25 cellular contexts compared by ENCODE assay signal in the genomic region with DNA sequence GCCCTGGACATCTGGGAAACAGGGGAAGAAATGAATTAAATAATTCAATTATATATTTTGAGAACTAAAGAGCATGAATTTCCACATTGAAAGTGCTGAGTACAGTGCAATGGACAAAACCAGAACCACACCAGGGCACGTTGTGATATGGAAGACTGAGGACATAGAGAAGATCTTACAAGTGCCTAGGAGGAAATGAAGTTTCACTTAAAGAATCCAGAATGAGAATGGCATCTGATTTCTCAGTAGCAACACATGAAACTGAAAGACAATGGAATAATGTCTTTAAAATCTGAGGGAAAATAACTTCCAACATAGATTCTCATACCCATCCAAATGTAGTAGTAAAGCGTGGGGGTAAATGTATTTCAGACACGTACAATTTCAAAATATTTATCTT.
"Had no signal": no experiment of that assay in that cellular context is flagged by ENCODE, and none has a peak within 500 bp of the region (broad histone marks: within the 10 kb centered on the region; RNA-seq: fewer than 3 reads in every experiment).

No MANE protein-coding gene starts in this region.

- ATAC-seq: heart right ventricle; left lung; naive thymus-derived CD4-positive, alpha-beta T cell; natural killer cell treated with Interleukin-12 subunit alpha and Interleukin-12 subunit beta and Interleukin-15 and Interleukin-18, amount 100 ng/mL, for 72 hours; stimulated activated memory B cell treated with anti-CD40 and anti-IgM and Interleukin-4, amounts not matched to agents 10 μg/mL and 1 μg/mL and 100 μg/mL, for 72 hours; stimulated activated naive CD8-positive, alpha-beta T cell treated with anti-CD3 and anti-CD28 coated beads, Interleukin-15, amount 100 ng/mL, for 72 hours had no signal

- H3K27me3 Mint-ChIP-seq: naive thymus-derived CD4-positive, alpha-beta T cell; natural killer cell treated with Interleukin-12 subunit alpha and Interleukin-12 subunit beta and Interleukin-15 and Interleukin-18, amount 100 ng/mL, for 72 hours; stimulated activated naive CD8-positive, alpha-beta T cell treated with anti-CD3 and anti-CD28 coated beads, Interleukin-15, amount 100 ng/mL, for 72 hours; type B pancreatic cell had no signal

- H3K4me1 ChIP-seq: right lobe of liver, tibial nerve had no signal

- H2AFZ ChIP-seq: hepatocyte had no signal

- FAIRE-seq: pancreas had no signal

- H3K4me2 ChIP-seq: hepatocyte, smooth muscle cell had no signal

- H3K4me3 Mint-ChIP-seq: memory B cell; naive thymus-derived CD4-positive, alpha-beta T cell; natural killer cell treated with Interleukin-12 subunit alpha and Interleukin-12 subunit beta and Interleukin-15 and Interleukin-18, amount 100 ng/mL, for 72 hours; stimulated activated memory B cell treated with anti-CD40 and anti-IgM and Interleukin-4, amounts not matched to agents 10 μg/mL and 1 μg/mL and 100 μg/mL, for 72 hours; stimulated activated naive CD8-positive, alpha-beta T cell treated with anti-CD3 and anti-CD28 coated beads, Interleukin-15, amount 100 ng/mL, for 72 hours; type B pancreatic cell had no signal

- H3K9me3 ChIP-seq: left lung, mucosa of descending colon, pancreas, right atrium auricular region, right lobe of liver, vagina had no signal

- H3K27ac Mint-ChIP-seq: memory B cell; natural killer cell treated with Interleukin-12 subunit alpha and Interleukin-12 subunit beta and Interleukin-15 and Interleukin-18, amount 100 ng/mL, for 72 hours; stimulated activated memory B cell treated with anti-CD40 and anti-IgM and Interleukin-4, amounts not matched to agents 10 μg/mL and 1 μg/mL and 100 μg/mL, for 72 hours; stimulated activated naive CD8-positive, alpha-beta T cell treated with anti-CD3 and anti-CD28 coated beads, Interleukin-15, amount 100 ng/mL, for 72 hours; type B pancreatic cell had no signal

- H3K79me2 ChIP-seq: hepatocyte had no signal

- H3K27me3 ChIP-seq: heart right ventricle, hepatocyte, left lung, pancreas, right atrium auricular region, right lobe of liver, tibial nerve, vagina had no signal

- DNase-seq: heart right ventricle; islet precursor cell; left lung; midbrain; mucosa of descending colon; naive thymus-derived CD4-positive, alpha-beta T cell; pancreas; right lobe of liver; stimulated activated CD4-positive, alpha-beta T cell treated with anti-CD3 and anti-CD28 coated beads, Interleukin-1b, Interleukin-23, amount 100 ng/mL, for 48 hours; stimulated activated CD4-positive, alpha-beta T cell treated with anti-CD3 and anti-CD28 coated beads, Interleukin-2, amount 100 ng/mL, for 48 hours; stimulated activated CD4-positive, alpha-beta T cell treated with anti-CD3 and anti-CD28 coated beads, Interleukin-4, amount 100 ng/mL, for 4 hours; stimulated activated CD8-positive, alpha-beta memory T cell treated with anti-CD3 and anti-CD28 coated beads, Interleukin-4, amount 100 ng/mL, for 48 hours; stimulated activated naive CD4-positive, alpha-beta T cell treated with Interleukin-2 at 50 U/mL for 16 hours; stimulated activated naive CD8-positive, alpha-beta T cell treated with anti-CD3 and anti-CD28 coated beads, Interleukin-15, amount 100 ng/mL, for 72 hours; substantia nigra had no signal

- H3K36me3 ChIP-seq: heart right ventricle, left lung, pancreas, right atrium auricular region, right lobe of liver, vagina had no signal

- H3K4me1 Mint-ChIP-seq: memory B cell; stimulated activated memory B cell treated with anti-CD40 and anti-IgM and Interleukin-4, amounts not matched to agents 10 μg/mL and 1 μg/mL and 100 μg/mL, for 72 hours had no signal

- H3K9me3 Mint-ChIP-seq: natural killer cell treated with Interleukin-12 subunit alpha and Interleukin-12 subunit beta and Interleukin-15 and Interleukin-18, amount 100 ng/mL, for 72 hours had no signal

- H3K36me3 Mint-ChIP-seq: natural killer cell treated with Interleukin-12 subunit alpha and Interleukin-12 subunit beta and Interleukin-15 and Interleukin-18, amount 100 ng/mL, for 72 hours; type B pancreatic cell had no signal

- H3K4me3 ChIP-seq: heart right ventricle, hepatocyte, left lung, lung, mucosa of descending colon, pancreas, right atrium auricular region, smooth muscle cell, tibial nerve, vagina had no signal

- H3K27ac ChIP-seq: hepatocyte, left lung, right atrium auricular region, right lobe of liver, tibial nerve, vagina had no signal
